In the genomic region with DNA sequence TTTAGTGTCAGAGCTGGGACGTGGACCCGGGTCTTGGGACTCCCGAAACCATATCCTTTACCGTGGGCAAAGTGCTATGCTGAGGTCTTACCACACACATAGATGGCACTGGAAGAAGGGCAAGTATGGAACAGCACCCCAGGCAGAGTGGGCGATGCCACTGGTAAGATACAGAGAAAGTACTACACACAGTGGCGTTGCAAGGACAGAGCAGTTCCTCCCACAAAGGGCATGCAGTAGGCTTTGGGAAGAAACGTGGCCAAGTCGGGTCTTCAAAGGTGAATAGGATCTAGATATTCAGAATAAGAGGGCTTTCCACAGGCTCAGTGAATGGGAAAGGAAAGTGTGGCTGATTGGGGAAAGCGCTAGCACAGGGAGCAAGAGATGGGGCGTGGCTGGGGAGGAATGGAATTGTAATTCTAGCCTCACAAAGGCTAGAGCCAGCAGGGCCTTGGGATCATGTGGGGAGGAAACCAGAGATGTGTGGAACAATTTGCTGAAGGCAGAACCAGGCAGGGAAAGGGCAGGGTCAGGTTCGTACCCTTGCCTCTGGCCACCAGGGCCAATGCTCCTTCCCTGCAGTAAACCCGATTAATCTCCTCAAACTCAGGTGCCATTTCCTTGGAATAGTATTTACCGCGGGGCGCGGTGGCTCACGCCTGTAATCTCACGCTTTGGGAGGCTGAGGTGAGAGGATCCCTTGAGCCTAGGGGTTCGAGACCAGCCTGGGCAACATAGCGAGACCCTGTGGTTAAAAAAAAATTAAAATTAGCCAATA, we compare ENCODE assay signal across 9 cellular contexts.
DNase-seq lines count a peak whose midpoint lies in the region; ATAC-seq and TF ChIP-seq lines count a peak whose summit lies in the region.
"Had no signal": no experiment of that assay in that cellular context is flagged by ENCODE, and none has a peak within 500 bp of the region (broad histone marks: within the 10 kb centered on the region; RNA-seq: fewer than 3 reads in every experiment).

No MANE protein-coding gene starts in this region.

- no peaks in the 10 kb centered on the region for H3K79me2 ChIP-seq in OCI-LY3 (ENCODE audit: low read length)

- TF ChIP-seq CTCF in OCI-LY3 (IDR thresholded peaks at IDR 0.05; ENCODE audit: low read depth, low read length): no peak

- H3K9ac ChIP-seq in OCI-LY3 (ENCODE audit: low read length) (peak overlapping the region; percentile 97; the same call in 1 of the 2 replicates), mucosa of rectum (ENCODE audit: low read depth in 1 of 2, low read length in 2 of 2) (peak overlapping the region; percentile 98 to 99)

- DNase-seq in ELR (ENCODE audit: low read depth) (peak; percentile 26), ecto neural progenitor cell (ENCODE audit: low spot score) (peak; percentile 81), T1000 (lab: John Stamatoyannopoulos, UW) (no peak), kidney glomerular epithelial cell (lab: John Stamatoyannopoulos, UW) (no peak), DMS53 (lab: John Stamatoyannopoulos, UW) (no peak)

- H3K4me3 ChIP-seq in OCI-LY3 (ENCODE audit: low read length): peak overlapping the region; percentile 77; the same call in 1 of the 2 replicates
- peak overlapping the region; percentile 92 to 96 for H3K4me3 ChIP-seq in mucosa of rectum (ENCODE audit: low read length in 2 of 2)

- H3K4me1 ChIP-seq in OCI-LY3 (ENCODE audit: low read length) (peaks cover 62% of the 10 kb centered on the region), mucosa of rectum (ENCODE audit: control insufficient read depth in 2 of 2, insufficient read depth in 2 of 2, low read length in 2 of 2) (peaks cover 11 to 22% of the 10 kb centered on the region in 2 donors)

- H3K27ac ChIP-seq in OCI-LY3 (ENCODE audit: low read length): peak overlapping the region; percentile 86
- peak overlapping the region; percentile 98 to 99 for H3K27ac ChIP-seq in mucosa of rectum (ENCODE audit: low read depth in 2 of 2, low read length in 2 of 2)

- no peaks in the 10 kb centered on the region for H3K36me3 ChIP-seq in OCI-LY3 (replicated peaks; ENCODE audit: low read depth, low read length)
- no peaks in the 10 kb centered on the region for H3K36me3 ChIP-seq in mucosa of rectum (ENCODE audit: control insufficient read depth in 2 of 2, insufficient read depth in 2 of 2, low read length in 2 of 2)
- H3K36me3 ChIP-seq: SJSA1 had no signal

- no peak for ATAC-seq in HG03139 (IDR thresholded peaks at IDR 0.05; ENCODE audit: unreplicated experiment)

- H3K9me3 ChIP-seq in OCI-LY3 (ENCODE audit: insufficient read depth, low read length) (no peaks in the 10 kb centered on the region), mucosa of rectum (ENCODE audit: control insufficient read depth in 2 of 2, low read length in 2 of 2) (no peaks in the 10 kb centered on the region)
- H3K9me3 ChIP-seq: SJSA1 had no signal

- no peaks in the 10 kb centered on the region for H4K20me1 ChIP-seq in OCI-LY3 (ENCODE audit: insufficient read depth, low read length)

- no peak overlapping the region for H2AFZ ChIP-seq in OCI-LY3 (ENCODE audit: low read depth, low read length)

- H3K4me2 ChIP-seq in OCI-LY3 (ENCODE audit: low read length): peak overlapping the region; percentile 92

- no peaks in the 10 kb centered on the region for H3K27me3 ChIP-seq in OCI-LY3 (ENCODE audit: low read depth, low read length)
- H3K27me3 ChIP-seq in mucosa of rectum (ENCODE audit: control insufficient read depth in 2 of 2, insufficient read depth in 2 of 2, low read length in 2 of 2): no peaks in the 10 kb centered on the region
- H3K27me3 ChIP-seq: SJSA1 had no signal

Comparison
In these comparisons a context has a peak if more than half of its experiments do, and no peak if none do; other contexts are left out.
1. DNase-seq: peak in ELR (single experiment) and ecto neural progenitor cell (single experiment); none in T1000 (single experiment), kidney glomerular epithelial cell (single experiment) and DMS53 (single experiment).